8 cellular contexts compared by ENCODE assay signal in the genomic region with DNA sequence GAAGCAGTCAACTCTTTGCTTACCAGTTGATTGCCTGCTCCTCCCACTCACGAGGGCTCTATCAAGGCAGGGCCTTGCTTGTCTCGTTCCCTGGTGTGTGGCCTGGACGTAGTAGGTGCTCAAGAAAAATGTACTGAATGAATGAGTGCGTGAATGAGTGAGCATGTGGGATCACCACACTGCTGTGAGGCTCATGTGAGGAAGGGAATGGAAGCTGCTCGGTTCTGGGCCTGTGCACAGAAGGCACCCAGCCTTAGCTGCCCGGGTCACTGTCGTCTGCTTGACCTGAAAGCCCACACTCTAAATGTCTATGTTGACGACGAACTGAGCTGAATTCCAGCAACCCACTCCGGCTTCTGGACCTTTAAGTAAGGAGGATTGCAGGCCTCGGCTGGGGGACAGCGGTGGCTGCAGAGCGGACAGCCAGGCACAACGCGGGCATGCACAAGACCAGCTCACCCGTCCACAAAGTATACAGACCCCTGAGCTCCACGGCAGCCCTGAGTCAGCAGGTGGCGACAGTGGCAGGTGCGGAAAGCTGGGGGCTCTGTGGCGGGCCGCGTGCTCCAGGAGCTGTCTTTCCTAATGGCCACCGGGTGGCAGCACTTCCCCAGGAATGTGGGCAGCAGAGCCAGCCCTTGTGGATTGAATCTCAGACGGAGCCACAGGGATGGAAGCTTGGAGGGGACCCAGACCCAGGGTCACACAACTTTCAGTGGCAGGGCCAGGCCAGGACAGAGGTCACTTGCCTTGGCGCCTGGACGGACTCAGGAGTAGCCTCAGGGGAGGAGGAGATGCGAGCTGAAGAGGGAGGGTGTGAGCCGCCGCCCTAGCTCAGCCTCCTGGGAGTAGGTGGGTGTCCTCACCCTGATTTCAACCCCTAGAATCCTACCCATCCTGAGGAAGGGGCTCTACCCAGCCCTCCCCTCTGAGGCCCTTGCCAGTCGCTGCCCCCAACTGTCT. TPM values are rescaled to one million over a fixed set of nuclear protein-coding genes. Genes with fewer than 3 reads are reported as not detected.
DNase-seq lines count a peak whose midpoint lies in the region; ATAC-seq and TF ChIP-seq lines count a peak whose summit lies in the region.

No MANE protein-coding gene starts in this region.

- peak; percentile 78 for ATAC-seq in PC-3
- ATAC-seq in esophagus mucosa, result peak; percentile 63
- peak; percentile 88 for ATAC-seq in naive thymus-derived CD4-positive, alpha-beta T cell
- peak; percentile 82 for ATAC-seq in stimulated activated effector memory CD8-positive, alpha-beta T cell treated with anti-CD3 and anti-CD28 coated beads, Interleukin-12 subunit alpha, Interleukin-12 subunit beta, amount 100 ng/mL, for 72 hours

- CTCF ChIA-PET in PC-3 (lab: Charles Lee), result interaction anchor here (0.5 to 1.6 kb wide), 10 partner anchors 46 to 716 kb away, joined by 3 to 11 read pairs (median 4); no protein-coding TSS in a partner anchor
- CTCF ChIA-PET in naive thymus-derived CD4-positive, alpha-beta T cell (lab: Charles Lee), result interaction anchor here (0.6 to 4.4 kb wide), 14 partner anchors 9 to 566 kb away, joined by 3 to 22 read pairs (median 3); a partner anchor contains a TSS

- DNase-seq in LHCN-M2 (ENCODE audit: low read depth), result peak; percentile 55
- peak; percentile 74 for DNase-seq in PC-3
- peak; percentile 71 for DNase-seq in activated T-cell treated with anti-CD3 and anti-CD28 coated beads for 48 hours (ENCODE audit: low read depth)
- peak; percentile 59 to 75 (median 69) for DNase-seq in naive thymus-derived CD4-positive, alpha-beta T cell
- peak; percentile 63 to 87 for DNase-seq in stimulated activated effector memory CD8-positive, alpha-beta T cell treated with anti-CD3 and anti-CD28 coated beads, Interleukin-12 subunit alpha, Interleukin-12 subunit beta, amount 100 ng/mL, for 72 hours (ENCODE audit: low spot score in 2 of 2)
- no peak for DNase-seq in cortex of kidney (lab: John Stamatoyannopoulos, UW)

- no peaks in the 10 kb centered on the region for H3K9me3 ChIP-seq in PC-3 (ENCODE audit: low read length)
- no peaks in the 10 kb centered on the region for H3K9me3 ChIP-seq in naive thymus-derived CD4-positive, alpha-beta T cell (ENCODE audit: control insufficient read depth in 2 of 3, low read length in 3 of 3)

- H3K4me1 Mint-ChIP-seq in naive thymus-derived CD4-positive, alpha-beta T cell, result peaks cover 0 to 14% (median 9%) of the 10 kb centered on the region in 7 donors
- peaks cover 17% of the 10 kb centered on the region for H3K4me1 Mint-ChIP-seq in stimulated activated effector memory CD8-positive, alpha-beta T cell treated with anti-CD3 and anti-CD28 coated beads, Interleukin-12 subunit alpha, Interleukin-12 subunit beta, amount 100 ng/mL, for 72 hours

- no peak overlapping the region for H3K4me3 ChIP-seq in PC-3 (ENCODE audit: low read length)
- no peak overlapping the region for H3K4me3 ChIP-seq in naive thymus-derived CD4-positive, alpha-beta T cell (ENCODE audit: low read length)

- no peaks in the 10 kb centered on the region for H3F3A ChIP-seq in PC-3 (ENCODE audit: low read length, unreplicated experiment)

- no peaks in the 10 kb centered on the region for H3K79me2 ChIP-seq in PC-3 (ENCODE audit: low read length)

- H3K9me2 ChIP-seq in PC-3 (replicated peaks; ENCODE audit: low read length), result no peaks in the 10 kb centered on the region

- intact Hi-C loops in PC-3 (cut with micrococcal nuclease), result loop anchor here (5.0 kb wide), 2 partner anchors 290 to 520 kb away; a partner anchor contains a TSS
- intact Hi-C loops in naive thymus-derived CD4-positive, alpha-beta T cell (cut with micrococcal nuclease), result loop anchor here (1.0 to 10.0 kb wide), 7 partner anchors 50 to 951 kb away; a partner anchor contains a TSS

- H4K20me1 ChIP-seq in PC-3 (ENCODE audit: low read length), result no peaks in the 10 kb centered on the region

- no peaks in the 10 kb centered on the region for H3K36me3 Mint-ChIP-seq in naive thymus-derived CD4-positive, alpha-beta T cell
- H3K36me3 Mint-ChIP-seq in stimulated activated effector memory CD8-positive, alpha-beta T cell treated with anti-CD3 and anti-CD28 coated beads, Interleukin-12 subunit alpha, Interleukin-12 subunit beta, amount 100 ng/mL, for 72 hours, result peaks cover 6% of the 10 kb centered on the region

- no peak overlapping the region for H3K9ac ChIP-seq in PC-3 (ENCODE audit: low read length)

- H3K27me3 Mint-ChIP-seq in naive thymus-derived CD4-positive, alpha-beta T cell, result peaks cover 0 to 28% (median 8%) of the 10 kb centered on the region in 5 donors

- H3K27ac Mint-ChIP-seq in naive thymus-derived CD4-positive, alpha-beta T cell, result peak overlapping the region in 2 of 9 donors; percentile 38 to 71
- peak overlapping the region; percentile 78 for H3K27ac Mint-ChIP-seq in stimulated activated effector memory CD8-positive, alpha-beta T cell treated with anti-CD3 and anti-CD28 coated beads, Interleukin-12 subunit alpha, Interleukin-12 subunit beta, amount 100 ng/mL, for 72 hours

- H3K4me2 ChIP-seq in PC-3 (ENCODE audit: low read length), result peak overlapping the region; percentile 39; the same call in 1 of the 2 replicates

- H3K4me3 Mint-ChIP-seq in naive thymus-derived CD4-positive, alpha-beta T cell, result peak overlapping the region in 2 of 10 donors; percentile 13 to 51
- H3K4me3 Mint-ChIP-seq in stimulated activated effector memory CD8-positive, alpha-beta T cell treated with anti-CD3 and anti-CD28 coated beads, Interleukin-12 subunit alpha, Interleukin-12 subunit beta, amount 100 ng/mL, for 72 hours, result no peak overlapping the region

- TF ChIP-seq CTCF in GM12872 (IDR thresholded peaks at IDR 0.05; ENCODE audit: insufficient read depth, low read depth, low read length) (peak; percentile 88), PC-3 (conservative IDR thresholded peaks at IDR 0.05; ENCODE audit: low read depth, low read length) (peak; percentile 86)

- H3K36me3 ChIP-seq in PC-3 (ENCODE audit: low read depth, low read length), result no peaks in the 10 kb centered on the region; the same call in 1 of the 2 replicates
- H3K36me3 ChIP-seq in naive thymus-derived CD4-positive, alpha-beta T cell (ENCODE audit: control insufficient read depth in 2 of 3, insufficient read depth in 3 of 3, low read length in 3 of 3), result peaks cover 0 to 2% (median 0%) of the 10 kb centered on the region in 3 experiments

- H3K9me3 Mint-ChIP-seq in naive thymus-derived CD4-positive, alpha-beta T cell, result no peaks in the 10 kb centered on the region
- no peaks in the 10 kb centered on the region for H3K9me3 Mint-ChIP-seq in stimulated activated effector memory CD8-positive, alpha-beta T cell treated with anti-CD3 and anti-CD28 coated beads, Interleukin-12 subunit alpha, Interleukin-12 subunit beta, amount 100 ng/mL, for 72 hours

- no TSS peak for BruUV-seq in PC-3 (replicated peaks; lab: Mats Ljungman, UMichigan)

- H3K27me3 ChIP-seq in PC-3 (ENCODE audit: low read length), result no peaks in the 10 kb centered on the region
- H3K27me3 ChIP-seq in naive thymus-derived CD4-positive, alpha-beta T cell (ENCODE audit: control insufficient read depth in 2 of 2, insufficient read depth in 2 of 2, low read length in 2 of 2), result no peaks in the 10 kb centered on the region

- POLR2A ChIA-PET in PC-3 (lab: Charles Lee; ENCODE audit: unreplicated experiment), result interaction anchor here (0.5 to 0.7 kb wide), 3 partner anchors 266 to 496 kb away, joined by 4 to 6 read pairs (median 4); no protein-coding TSS in a partner anchor
- POLR2A ChIA-PET in naive thymus-derived CD4-positive, alpha-beta T cell (lab: Charles Lee), result interaction anchor here (0.6 to 1.5 kb wide), 5 partner anchors 234 to 1285 kb away, joined by 3 to 6 read pairs (median 4); a partner anchor contains a TSS

- no peak overlapping the region for H3K27ac ChIP-seq in PC-3 (ENCODE audit: low read length)
- H3K27ac ChIP-seq in naive thymus-derived CD4-positive, alpha-beta T cell (ENCODE audit: low read depth, low read length), result no peak overlapping the region

- no peaks in the 10 kb centered on the region for H3K4me1 ChIP-seq in PC-3 (ENCODE audit: insufficient read depth, low read length)
- peaks cover 10 to 11% of the 10 kb centered on the region in 2 donors for H3K4me1 ChIP-seq in naive thymus-derived CD4-positive, alpha-beta T cell (ENCODE audit: control insufficient read depth in 2 of 2, insufficient read depth in 2 of 2, low read length in 2 of 2)

- peak overlapping the region; percentile 75 for H2AFZ ChIP-seq in PC-3 (ENCODE audit: low read length)

RNA-seq across cellular contexts. Expression of a gene that starts 5.0 kb away (rescaled TPM):
- 5.2 and 6.0 TPM in 2 replicates for total RNA-seq in LHCN-M2 (2014; rRNA removed)
- polyA plus RNA-seq in LHCN-M2 (2012), result 4.9 TPM
- total RNA-seq in PC-3 (2014; rRNA removed), result 41.7 and 45.5 TPM in 2 replicates
- total RNA-seq in esophagus mucosa, result 22.6 TPM
- 10 to 100 TPM; 10.0 to 29.3 (median 26.5) TPM for total RNA-seq in naive thymus-derived CD4-positive, alpha-beta T cell
- polyA plus RNA-seq in naive thymus-derived CD4-positive, alpha-beta T cell, result 1 to 10 TPM; 6.3 to 6.6 TPM

RNA-seq across cellular contexts. Expression of a gene that starts 31.8 kb away (rescaled TPM):
- total RNA-seq in LHCN-M2 (2014; rRNA removed) (not detected in 2 replicates), PC-3 (2014; rRNA removed) (not detected in 2 replicates), esophagus mucosa (0.24 TPM)
- 0.17 TPM for polyA plus RNA-seq in LHCN-M2 (2012)
- not detected for total RNA-seq in naive thymus-derived CD4-positive, alpha-beta T cell
- not detected for polyA plus RNA-seq in naive thymus-derived CD4-positive, alpha-beta T cell

RNA-seq across cellular contexts. Expression of a gene that starts 58.3 kb away (rescaled TPM):
- total RNA-seq in LHCN-M2 (2014; rRNA removed), result 0.06 and 0.13 TPM in 2 replicates
- polyA plus RNA-seq in LHCN-M2 (2012), result 0.16 TPM
- 0.80 TPM in 1 of 2 replicates, not detected in the other for total RNA-seq in PC-3 (2014; rRNA removed)
- total RNA-seq in esophagus mucosa, result 4.5 TPM
- total RNA-seq in naive thymus-derived CD4-positive, alpha-beta T cell, result 1 to 10 TPM in 3 of 5 experiments, under 1 TPM in 2; 0.46 to 3.9 (median 1.9) TPM
- not detected for polyA plus RNA-seq in naive thymus-derived CD4-positive, alpha-beta T cell
